Comparison of ENCODE assay signal across 35 cellular contexts in the genomic region with DNA sequence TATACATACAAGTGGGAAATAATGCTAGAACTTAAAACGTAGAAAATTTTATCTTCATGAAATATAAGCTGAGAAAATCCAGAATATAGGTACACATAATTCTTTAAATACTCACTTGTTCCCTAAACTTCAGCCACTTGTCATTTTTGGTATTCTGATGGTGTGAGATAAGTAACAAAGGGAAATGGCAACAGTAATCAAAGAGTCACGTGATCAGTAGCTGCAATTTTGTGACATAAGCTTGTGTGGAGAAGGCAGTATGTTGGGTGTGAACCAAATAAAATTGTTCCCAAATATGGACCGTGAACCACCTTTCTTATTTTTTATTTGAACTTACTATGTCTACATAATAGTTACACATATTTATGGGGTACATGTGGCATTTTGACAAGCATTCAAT.
"Had no signal": no experiment of that assay in that cellular context is flagged by ENCODE, and none has a peak within 500 bp of the region (broad histone marks: within the 10 kb centered on the region; RNA-seq: fewer than 3 reads in every experiment).

No MANE protein-coding gene starts in this region.

- H3K27me3 ChIP-seq: MG63 had no signal

- DNase-seq: Kasumi-1, MG63, MM.1S, MV-4-11, NCI-H1048, NCI-H1092, NCI-H1092 treated with DMSO at 0.1 percent for 48 hours, NCI-H1105, NCI-H1105 treated with DMSO at 0.1 percent for 48 hours, NCI-H1417, NCI-H1417 treated with DMSO at 0.1 percent for 48 hours, NCI-H1436, NCI-H1436 treated with DMSO at 0.1 percent for 48 hours, NCI-H146, NCI-H1694, NCI-H1694 treated with DMSO at 0.1 percent for 48 hours, NCI-H187, NCI-H187 treated with DMSO at 0.1 percent for 48 hours, NCI-H1930, NCI-H2029, NCI-H2029 treated with DMSO at 0.1 percent for 48 hours, NCI-H2081, NCI-H2081 treated with DMSO at 0.1 percent for 48 hours, NCI-H2107, NCI-H2171, NCI-H2171 treated with DMSO at 0.1 percent for 48 hours, NCI-H2227 treated with DMSO at 0.1 percent for 48 hours, NCI-H226, NCI-H345, NCI-H446, NCI-H446 treated with DMSO at 0.1 percent for 48 hours, NCI-H510A, NCI-H510A treated with DMSO at 0.1 percent for 48 hours, NCI-H524, NCI-H524 treated with DMSO at 0.1 percent for 48 hours had no signal

- H3K4me3 ChIP-seq: MG63 had no signal

- H3K36me3 ChIP-seq: MG63 had no signal

- H3K9me3 ChIP-seq: MG63 had no signal
